ENCODE assay signal across 11 cellular contexts in genomic region chr19:56875717-56876116, GRCh38. TPM values are rescaled to one million over a fixed set of nuclear protein-coding genes. Genes with fewer than 3 reads are reported as not detected.
"Had no signal": no experiment of that assay in that cellular context is flagged by ENCODE, and none has a peak within 500 bp of the region (broad histone marks: within the 10 kb centered on the region; RNA-seq: fewer than 3 reads in every experiment).

No MANE protein-coding gene starts in this region.

- H3K4me1 ChIP-seq: HAP-1 had no signal

- H3K4me3 ChIP-seq: GM23248, GM23338, HAP-1 had no signal

- H3K4me2 ChIP-seq: GM23338 had no signal

- DNase-seq: GM23248, GOT3, H7, H9, HCEC 1CT, HFFc6 had no signal

- FAIRE-seq: H1, H54 had no signal

- H3K36me3 ChIP-seq: HAP-1 had no signal

- H3K27ac ChIP-seq: GM23248 had no signal

- H3K9ac ChIP-seq: GM23248 had no signal

- ATAC-seq: GM23338, HCT116 had no signal

- H3K9me3 ChIP-seq: HAP-1 had no signal

- H2AFZ ChIP-seq: GM23248, GM23338 had no signal

RNA-seq across cellular contexts. Expression of gene PEG3, which starts 35.2 kb away (rescaled TPM):
- total RNA-seq: GM23338, H1, H7, H9, HFFc6 had no signal
- polyA plus RNA-seq: GM23338, H1 had no signal

RNA-seq across cellular contexts. Expression of gene ZIM2, which starts 35.2 kb away (rescaled TPM):
- total RNA-seq: GM23248, GM23338, H1, H7, H9, HFFc6 had no signal
- polyA plus RNA-seq: GM23248, GM23338, H1 had no signal
